ENCODE assay signal across 22 cellular contexts in the genomic region with DNA sequence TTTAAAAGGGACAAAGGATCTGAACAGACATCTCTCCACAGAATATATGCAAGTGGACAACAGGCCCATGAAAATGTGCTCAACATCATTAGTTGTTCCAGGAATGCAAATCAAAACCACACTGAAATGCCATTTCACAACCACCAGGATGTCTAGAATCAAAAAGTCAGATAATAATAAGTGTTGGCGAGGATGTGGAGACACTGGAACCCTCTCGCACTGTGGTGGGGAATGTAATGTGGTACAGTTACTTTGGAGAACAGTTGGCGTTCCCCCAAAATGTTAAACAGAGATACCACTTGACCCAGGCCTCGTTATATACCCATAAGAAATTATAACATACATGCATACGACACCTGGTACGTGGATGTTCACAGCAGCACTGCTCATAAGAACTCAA.
"Had no signal": no experiment of that assay in that cellular context is flagged by ENCODE, and none has a peak within 500 bp of the region (broad histone marks: within the 10 kb centered on the region; RNA-seq: fewer than 3 reads in every experiment).

No MANE protein-coding gene starts in this region.

- H3K4me3 ChIP-seq: esophagus muscularis mucosa, gastrocnemius medialis, left ventricle myocardium inferior, lower lobe of right lung, psoas muscle, spleen, tibial nerve had no signal

- H3K9me3 Mint-ChIP-seq: dendritic cell treated with granulocyte-macrophage colony-stimulating factor and Interleukin-4, amounts not matched to agents 40 ng/mL and 50 ng/mL, for 4 days; effector memory CD8-positive, alpha-beta T cell; mesothelial cell of epicardium; stimulated activated memory B cell treated with anti-CD40 and anti-IgM and Interleukin-4, amounts not matched to agents 10 μg/mL and 1 μg/mL and 100 μg/mL, for 72 hours; stimulated activated naive CD8-positive, alpha-beta T cell treated with anti-CD3 and anti-CD28 coated beads, Interleukin-15, Interleukin-2, amounts not matched to agents 100 ng/mL and 50 ng/mL, for 24 hours had no signal

- DNase-seq: effector memory CD8-positive, alpha-beta T cell; gastrocnemius medialis; immature natural killer cell; left ventricle myocardium inferior; lower lobe of right lung; nephron progenitor cell; psoas muscle; retina; stimulated activated CD4-positive, alpha-beta T cell treated with anti-CD3 and anti-CD28 coated beads, Interleukin-15, amount 100 ng/mL, for 24 hours; stimulated activated CD4-positive, alpha-beta T cell treated with anti-CD3 and anti-CD28 coated beads, Interleukin-1b, Interleukin-23, amount 100 ng/mL, for 48 hours; stimulated activated CD4-positive, alpha-beta T cell treated with anti-CD3 and anti-CD28 coated beads, Interleukin-4, amount 100 ng/mL, for 24 hours had no signal

- H3K9me3 ChIP-seq: esophagus muscularis mucosa, gastrocnemius medialis, left ventricle myocardium inferior, lower lobe of right lung, psoas muscle, spleen, tibial nerve had no signal

- H3K4me1 ChIP-seq: parathyroid adenoma, psoas muscle had no signal

- H3K36me3 Mint-ChIP-seq: immature natural killer cell; stimulated activated memory B cell treated with anti-CD40 and anti-IgM and Interleukin-4, amounts not matched to agents 10 μg/mL and 1 μg/mL and 100 μg/mL, for 72 hours had no signal

- H3K27me3 Mint-ChIP-seq: stimulated activated naive CD8-positive, alpha-beta T cell treated with anti-CD3 and anti-CD28 coated beads, Interleukin-15, Interleukin-2, amounts not matched to agents 100 ng/mL and 50 ng/mL, for 24 hours had no signal

- H3K36me3 ChIP-seq: esophagus muscularis mucosa, gastrocnemius medialis, left ventricle myocardium inferior, lower lobe of right lung, spleen had no signal

- H3K4me3 Mint-ChIP-seq: dendritic cell treated with granulocyte-macrophage colony-stimulating factor and Interleukin-4, amounts not matched to agents 40 ng/mL and 50 ng/mL, for 4 days; effector memory CD8-positive, alpha-beta T cell; immature natural killer cell; memory B cell; mesothelial cell of epicardium; nephron progenitor cell; stimulated activated memory B cell treated with anti-CD40 and anti-IgM and Interleukin-4, amounts not matched to agents 10 μg/mL and 1 μg/mL and 100 μg/mL, for 72 hours had no signal

- H3K27ac Mint-ChIP-seq: dendritic cell treated with granulocyte-macrophage colony-stimulating factor and Interleukin-4, amounts not matched to agents 40 ng/mL and 50 ng/mL, for 4 days; memory B cell; mesothelial cell of epicardium; nephron progenitor cell; stimulated activated memory B cell treated with anti-CD40 and anti-IgM and Interleukin-4, amounts not matched to agents 10 μg/mL and 1 μg/mL and 100 μg/mL, for 72 hours; stimulated activated naive CD8-positive, alpha-beta T cell treated with anti-CD3 and anti-CD28 coated beads, Interleukin-15, Interleukin-2, amounts not matched to agents 100 ng/mL and 50 ng/mL, for 24 hours had no signal

- ATAC-seq: effector memory CD8-positive, alpha-beta T cell; gastrocnemius medialis; lower lobe of right lung; psoas muscle; sciatic nerve; stimulated activated memory B cell treated with anti-CD40 and anti-IgM and Interleukin-4, amounts not matched to agents 10 μg/mL and 1 μg/mL and 100 μg/mL, for 72 hours had no signal

- H3K27ac ChIP-seq: epithelial cell of prostate, esophagus muscularis mucosa, gastrocnemius medialis, left ventricle myocardium inferior, lower lobe of right lung, parathyroid adenoma, psoas muscle, tibial nerve had no signal
